ENCODE assay signal across 27 cellular contexts in the genomic region with DNA sequence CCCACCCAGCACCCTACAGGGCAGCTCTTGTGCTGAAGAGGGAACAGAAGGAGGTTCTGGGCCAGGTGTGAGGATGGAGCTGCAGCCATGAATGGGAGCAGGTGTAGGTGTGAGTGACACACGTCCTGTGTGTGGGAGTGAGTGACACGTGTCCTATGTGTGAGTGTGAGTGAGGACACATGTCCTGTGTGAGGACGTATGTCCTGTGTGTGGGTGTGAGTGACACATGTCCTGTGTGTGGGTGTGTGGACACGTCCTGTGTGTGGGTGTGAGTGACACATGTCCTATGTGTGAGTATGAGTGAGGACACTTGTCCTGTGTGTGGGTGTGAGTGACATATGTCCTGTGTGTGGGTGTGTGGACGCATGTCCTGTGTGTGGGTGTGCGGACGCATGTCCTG. TPM values are rescaled to one million over a fixed set of nuclear protein-coding genes. Genes with fewer than 3 reads are reported as not detected.
A peak's percentile ranks its signal among the peaks of the same experiment; 100 is the strongest.
DNase-seq lines count a peak whose midpoint lies in the region; ATAC-seq and TF ChIP-seq lines count a peak whose summit lies in the region.
"Had no signal": no experiment of that assay in that cellular context is flagged by ENCODE, and none has a peak within 500 bp of the region (broad histone marks: within the 10 kb centered on the region; RNA-seq: fewer than 3 reads in every experiment).

No MANE protein-coding gene starts in this region.

- no peaks in the 10 kb centered on the region for H3K36me3 ChIP-seq in HEK293 (ENCODE audit: control insufficient read depth in 2 of 2, insufficient read depth in 1 of 2, low read length in 2 of 2)
- H3K36me3 ChIP-seq: SJSA1, spleen, thoracic aorta had no signal

- H3K9me3 Mint-ChIP-seq in activated T-cell treated with anti-CD3 and anti-CD28 coated beads, Interleukin-2, amount 50 U/mL, for 72 hours, result no peaks in the 10 kb centered on the region
- H3K9me3 Mint-ChIP-seq: stimulated activated memory B cell treated with anti-CD40 and anti-IgM and Interleukin-4, amounts not matched to agents 10 μg/mL and 1 μg/mL and 100 μg/mL, for 72 hours had no signal

- H3K36me3 Mint-ChIP-seq in activated T-cell treated with anti-CD3 and anti-CD28 coated beads, Interleukin-2, amount 50 U/mL, for 72 hours (ENCODE audit: insufficient read depth in 2 of 2), result peaks cover 0 to 3% of the 10 kb centered on the region in 2 donors
- H3K36me3 Mint-ChIP-seq: activated naive CD8-positive, alpha-beta T cell; stimulated activated memory B cell treated with anti-CD40 and anti-IgM and Interleukin-4, amounts not matched to agents 10 μg/mL and 1 μg/mL and 100 μg/mL, for 72 hours had no signal

- POLR2A ChIA-PET in HEK293 (lab: Yijun Ruan, JAX), result no interaction called here

- H3K4me1 ChIP-seq in HEK293 (ENCODE audit: control insufficient read depth, insufficient read depth, low read length), result no peaks in the 10 kb centered on the region
- H3K4me1 ChIP-seq: SJSA1 had no signal

- TF ChIP-seq CTCF in HEK293 (tag by site-specific recombination; IDR thresholded peaks at IDR 0.05), result no peak

- DNase-seq in activated effector memory CD4-positive, alpha-beta T cell treated with anti-CD3 and anti-CD28 coated beads, Interleukin-2, amount 50 U/mL, for 16 hours, result peak; percentile 66
- no peak for DNase-seq in activated effector memory CD4-positive, alpha-beta T cell treated with Interleukin-2 at 50 U/mL for 16 hours
- DNase-seq in activated T-cell treated with anti-CD3 and anti-CD28 coated beads, Interleukin-2, amount 50 U/mL, for 72 hours, result peak in 1 of 2 donors; percentile 40
- DNase-seq in stimulated activated CD4-positive, alpha-beta T cell treated with anti-CD3 and anti-CD28 coated beads, Interleukin-4, amount 100 ng/mL, for 4 hours, result peak; percentile 3 to 70
- DNase-seq in iPS-NIHi7 (ENCODE audit: extremely low spot score), result no peak
- DNase-seq in NCI-H1694 (lab: John Stamatoyannopoulos, UW), result no peak
- no peak for DNase-seq in NCI-H82 treated with DMSO at 0.1 percent for 48 hours (lab: John Stamatoyannopoulos, UW; ENCODE audit: unreplicated experiment)
- DNase-seq: activated CD4-positive, CD25-positive, alpha-beta regulatory T cell; Caco-2; cortex of kidney; DMS79; GDM1; H7; left ventricle myocardium superior; NCI-H1105; NCI-H2081; NCI-H2227 treated with DMSO at 0.1 percent for 48 hours; NCI-H774; posterior cingulate gyrus; right cardiac atrium; RPMI8226; spleen had no signal

- H3K27ac Mint-ChIP-seq in activated T-cell treated with anti-CD3 and anti-CD28 coated beads, Interleukin-2, amount 50 U/mL, for 72 hours, result no peak overlapping the region
- H3K27ac Mint-ChIP-seq: activated naive CD8-positive, alpha-beta T cell; stimulated activated memory B cell treated with anti-CD40 and anti-IgM and Interleukin-4, amounts not matched to agents 10 μg/mL and 1 μg/mL and 100 μg/mL, for 72 hours had no signal

- no peak overlapping the region for H3K27ac ChIP-seq in HEK293 (ENCODE audit: extremely low read depth, low read depth, low read length)
- H3K27ac ChIP-seq: SJSA1, spleen, thoracic aorta had no signal

- ATAC-seq in activated T-cell treated with anti-CD3 and anti-CD28 coated beads, Interleukin-2, amount 50 U/mL, for 72 hours (replicated peaks in 1 of 2), result peak; percentile 72 to 80
- ATAC-seq: left ventricle myocardium superior; right cardiac atrium; stimulated activated memory B cell treated with anti-CD40 and anti-IgM and Interleukin-4, amounts not matched to agents 10 μg/mL and 1 μg/mL and 100 μg/mL, for 72 hours had no signal

- CTCF ChIA-PET in HEK293 (lab: Yijun Ruan, JAX), result no interaction called here

- H3K4me3 ChIP-seq in HEK293 (ENCODE audit: low read depth, low read length), result no peak overlapping the region
- H3K4me3 ChIP-seq: SJSA1, spleen, thoracic aorta had no signal

- no peaks in the 10 kb centered on the region for H3K9me3 ChIP-seq in HEK293 (ENCODE audit: control insufficient read depth, insufficient read depth, low read depth, low read length)
- H3K9me3 ChIP-seq: Caco-2, SJSA1, spleen, thoracic aorta had no signal

- H3K4me1 Mint-ChIP-seq in activated T-cell treated with anti-CD3 and anti-CD28 coated beads, Interleukin-2, amount 50 U/mL, for 72 hours (ENCODE audit: low read depth), result no peaks in the 10 kb centered on the region
- H3K4me1 Mint-ChIP-seq: stimulated activated memory B cell treated with anti-CD40 and anti-IgM and Interleukin-4, amounts not matched to agents 10 μg/mL and 1 μg/mL and 100 μg/mL, for 72 hours had no signal

- H3K4me3 Mint-ChIP-seq in activated T-cell treated with anti-CD3 and anti-CD28 coated beads, Interleukin-2, amount 50 U/mL, for 72 hours, result no peak overlapping the region
- H3K4me3 Mint-ChIP-seq: activated naive CD8-positive, alpha-beta T cell; stimulated activated memory B cell treated with anti-CD40 and anti-IgM and Interleukin-4, amounts not matched to agents 10 μg/mL and 1 μg/mL and 100 μg/mL, for 72 hours had no signal

- H3K27me3 Mint-ChIP-seq in activated T-cell treated with anti-CD3 and anti-CD28 coated beads, Interleukin-2, amount 50 U/mL, for 72 hours (ENCODE audit: low read depth), result no peaks in the 10 kb centered on the region
- H3K27me3 Mint-ChIP-seq: activated naive CD8-positive, alpha-beta T cell had no signal

TF ChIP-seq in HEK293, 187 proteins besides CTCF, POLR2A, EP300 and RAD21:
- TF ChIP-seq ZFHX2 (tag by site-specific recombination; conservative IDR thresholded peaks at IDR 0.05) (peak; percentile 96), ZFP37 (tag by site-specific recombination; IDR thresholded peaks at IDR 0.05) (no peak), ZBTB48 (tag by site-specific recombination; IDR thresholded peaks at IDR 0.05) (no peak), EGR2 (tag by site-specific recombination; IDR thresholded peaks at IDR 0.05; ENCODE audit: low read depth) (peak; percentile 91; the same call in 1 of the 2 replicates), ZNF571 (tag by site-specific recombination; IDR thresholded peaks at IDR 0.05) (no peak)
- TF ChIP-seq, protein P1, sequence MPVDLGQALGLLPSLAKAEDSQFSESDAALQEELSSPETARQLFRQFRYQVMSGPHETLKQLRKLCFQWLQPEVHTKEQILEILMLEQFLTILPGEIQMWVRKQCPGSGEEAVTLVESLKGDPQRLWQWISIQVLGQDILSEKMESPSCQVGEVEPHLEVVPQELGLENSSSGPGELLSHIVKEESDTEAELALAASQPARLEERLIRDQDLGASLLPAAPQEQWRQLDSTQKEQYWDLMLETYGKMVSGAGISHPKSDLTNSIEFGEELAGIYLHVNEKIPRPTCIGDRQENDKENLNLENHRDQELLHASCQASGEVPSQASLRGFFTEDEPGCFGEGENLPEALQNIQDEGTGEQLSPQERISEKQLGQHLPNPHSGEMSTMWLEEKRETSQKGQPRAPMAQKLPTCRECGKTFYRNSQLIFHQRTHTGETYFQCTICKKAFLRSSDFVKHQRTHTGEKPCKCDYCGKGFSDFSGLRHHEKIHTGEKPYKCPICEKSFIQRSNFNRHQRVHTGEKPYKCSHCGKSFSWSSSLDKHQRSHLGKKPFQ (tag by site-specific recombination; IDR thresholded peaks at IDR 0.05), result peak; percentile 37; the same call in 1 of the 2 replicates

RNA-seq across cellular contexts. Expression of a gene that starts 26.4 kb away (rescaled TPM):
- 1 to 10 TPM; 4.9 to 6.8 TPM for total RNA-seq in activated T-cell treated with anti-CD3 and anti-CD28 coated beads, Interleukin-2, amount 50 U/mL, for 72 hours

RNA-seq across cellular contexts. Expression of a gene that starts 39.9 kb away (rescaled TPM):
- 10 to 100 TPM; 12.5 to 15.5 TPM for total RNA-seq in activated T-cell treated with anti-CD3 and anti-CD28 coated beads, Interleukin-2, amount 50 U/mL, for 72 hours

Comparison
In these comparisons a context has a peak if more than half of its experiments do, and no peak if none do; other contexts are left out.
1. DNase-seq: peak in activated effector memory CD4-positive, alpha-beta T cell treated with anti-CD3 and anti-CD28 coated beads, Interleukin-2, amount 50 U/mL, for 16 hours (single experiment) and stimulated activated CD4-positive, alpha-beta T cell treated with anti-CD3 and anti-CD28 coated beads, Interleukin-4, amount 100 ng/mL, for 4 hours (2 of 2); none in activated effector memory CD4-positive, alpha-beta T cell treated with Interleukin-2 at 50 U/mL for 16 hours (single experiment), iPS-NIHi7 (single experiment), NCI-H1694 (single experiment) and NCI-H82 treated with DMSO at 0.1 percent for 48 hours (single experiment).